ENCODE assay signal across 1 cellular context in the genomic region with DNA sequence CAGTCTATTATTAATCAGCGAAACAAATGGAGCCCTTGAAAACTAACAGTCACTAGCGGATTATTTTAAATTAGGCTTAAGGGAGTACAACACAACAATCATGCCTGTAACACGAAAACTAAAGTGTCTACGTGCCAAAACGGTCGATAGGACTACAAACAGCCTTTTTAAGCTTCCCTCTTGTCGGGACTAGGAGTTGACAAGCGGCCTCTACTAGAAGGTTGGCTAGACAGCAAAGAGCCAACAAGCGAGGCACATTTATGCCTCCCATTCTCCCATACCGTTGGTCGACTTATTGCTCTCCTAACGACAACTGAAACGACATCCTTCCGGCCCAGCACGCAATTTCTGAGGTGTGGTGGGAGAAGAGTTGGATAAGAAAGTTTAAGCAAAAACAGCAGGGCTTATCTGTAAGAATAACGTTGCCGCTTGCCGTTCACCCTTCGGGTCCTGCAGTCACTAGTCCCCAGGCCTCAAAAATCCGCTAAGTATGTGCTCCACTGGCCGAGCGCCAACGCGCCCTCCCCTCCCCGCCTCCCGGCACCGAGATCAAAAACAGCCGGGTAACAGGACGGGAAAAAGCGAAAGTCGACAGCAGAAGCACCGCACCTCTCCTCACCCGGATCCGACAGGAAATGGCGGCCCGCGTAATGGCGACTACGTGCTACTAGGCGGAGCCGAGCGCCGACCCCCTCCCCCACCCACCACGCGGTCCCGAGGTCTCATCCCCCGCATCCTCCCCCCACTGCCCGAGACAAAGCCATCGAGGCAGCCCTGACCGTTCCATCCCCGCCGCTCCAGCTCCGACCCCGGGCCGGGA.
TF ChIP-seq lines count a peak whose summit lies in the region.

No MANE protein-coding gene starts in this region.

TF ChIP-seq in H1, 55 proteins besides CTCF, POLR2A, EP300 and RAD21:
- TF ChIP-seq CREB1 (IDR thresholded peaks at IDR 0.05) (peak; percentile 54; the same call in 1 of the 2 replicates), SIX5 (IDR thresholded peaks at IDR 0.05; ENCODE audit: low read depth, low read length) (no peak), GTF2F1 (IDR thresholded peaks at IDR 0.05; ENCODE audit: borderline replicate concordance, low read depth, low read length) (0 out of 2 replicates have a peak, but pooled peaks have one; percentile 28), CTBP2 (IDR thresholded peaks at IDR 0.05; ENCODE audit: borderline replicate concordance, insufficient read depth, insufficient read length, low read length) (no peak), NRF1 (IDR thresholded peaks at IDR 0.05; ENCODE audit: low read depth, low read length) (no peak), TBP (IDR thresholded peaks at IDR 0.05; ENCODE audit: low read depth, low read length) (peak; percentile 86), POLR2AphosphoS5 (IDR thresholded peaks at IDR 0.05; ENCODE audit: low read depth, low read length) (peak; percentile 85), SAP30 (IDR thresholded peaks at IDR 0.05; ENCODE audit: insufficient read depth, insufficient replicate concordance, low read length) (peak; percentile 84), MAFK (IDR thresholded peaks at IDR 0.05; ENCODE audit: low read depth, low read length) (no peak), JUND (IDR thresholded peaks at IDR 0.05; ENCODE audit: low read length) (no peak), TCF12 (IDR thresholded peaks at IDR 0.05; ENCODE audit: low read depth, low read length) (no peak), SIN3A (conservative IDR thresholded peaks at IDR 0.05 in 1 of 2, IDR thresholded peaks at IDR 0.05 in 1 of 2; ENCODE audit: low read depth in 1 of 2, low read length in 2 of 2) (peak in 1 of 2 experiments; percentile 42; a peak in 1 of 4 replicates), RNF2 (IDR thresholded peaks at IDR 0.05; ENCODE audit: borderline replicate concordance, low read depth, low read length, missing control alignments, poor library complexity, severe bottlenecking) (no peak), TAF1 (IDR thresholded peaks at IDR 0.05; ENCODE audit: low read depth, low read length) (peak; percentile 91), FOSL1 (IDR thresholded peaks at IDR 0.05; ENCODE audit: insufficient read depth, low read depth, low read length) (no peak), CEBPB (IDR thresholded peaks at IDR 0.05; ENCODE audit: low read depth, low read length) (no peak), YY1 (IDR thresholded peaks at IDR 0.05; ENCODE audit: low read depth, low read length) (peak; percentile 94), ASH2L (IDR thresholded peaks at IDR 0.05; ENCODE audit: low read length) (peak; percentile 40)
- TF ChIP-seq, protein P1, sequence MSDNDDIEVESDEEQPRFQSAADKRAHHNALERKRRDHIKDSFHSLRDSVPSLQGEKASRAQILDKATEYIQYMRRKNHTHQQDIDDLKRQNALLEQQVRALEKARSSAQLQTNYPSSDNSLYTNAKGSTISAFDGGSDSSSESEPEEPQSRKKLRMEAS (IDR thresholded peaks at IDR 0.05): peak; percentile 98
- TF ChIP-seq, protein P2, sequence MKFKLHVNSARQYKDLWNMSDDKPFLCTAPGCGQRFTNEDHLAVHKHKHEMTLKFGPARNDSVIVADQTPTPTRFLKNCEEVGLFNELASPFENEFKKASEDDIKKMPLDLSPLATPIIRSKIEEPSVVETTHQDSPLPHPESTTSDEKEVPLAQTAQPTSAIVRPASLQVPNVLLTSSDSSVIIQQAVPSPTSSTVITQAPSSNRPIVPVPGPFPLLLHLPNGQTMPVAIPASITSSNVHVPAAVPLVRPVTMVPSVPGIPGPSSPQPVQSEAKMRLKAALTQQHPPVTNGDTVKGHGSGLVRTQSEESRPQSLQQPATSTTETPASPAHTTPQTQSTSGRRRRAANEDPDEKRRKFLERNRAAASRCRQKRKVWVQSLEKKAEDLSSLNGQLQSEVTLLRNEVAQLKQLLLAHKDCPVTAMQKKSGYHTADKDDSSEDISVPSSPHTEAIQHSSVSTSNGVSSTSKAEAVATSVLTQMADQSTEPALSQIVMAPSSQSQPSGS (IDR thresholded peaks at IDR 0.05; ENCODE audit: low read length): peak; percentile 68; the same call in 1 of the 2 replicates
TF ChIP-seq in H1: peak in this region for 11.
